18 cellular contexts compared by ENCODE assay signal in the genomic region with DNA sequence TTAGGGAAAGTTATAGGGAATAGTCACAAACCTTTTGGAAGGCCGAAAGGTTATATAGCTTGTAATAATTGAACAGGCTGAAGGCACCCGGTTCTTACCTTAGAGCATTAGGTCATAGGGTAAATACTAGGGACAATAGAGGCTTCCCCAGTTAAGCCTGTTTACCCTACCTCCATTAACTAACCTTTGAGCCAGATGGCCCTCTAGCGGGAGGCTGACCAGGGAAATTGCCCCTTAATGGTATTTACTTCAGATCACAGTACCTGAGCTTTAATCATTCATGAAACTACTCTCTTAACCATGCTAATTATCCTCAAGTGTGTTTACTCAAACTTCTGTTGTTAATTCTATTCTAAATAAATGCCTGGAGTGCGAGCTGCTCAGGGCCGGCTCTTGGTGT. TPM values are rescaled to one million over a fixed set of nuclear protein-coding genes. Genes with fewer than 3 reads are reported as not detected.
DNase-seq lines count a peak whose midpoint lies in the region; ATAC-seq and TF ChIP-seq lines count a peak whose summit lies in the region.
"Had no signal": no experiment of that assay in that cellular context is flagged by ENCODE, and none has a peak within 500 bp of the region (broad histone marks: within the 10 kb centered on the region; RNA-seq: fewer than 3 reads in every experiment).

No MANE protein-coding gene starts in this region.

- H3K27ac ChIP-seq in tibial artery, result no peak overlapping the region
- H3K27ac ChIP-seq: BLaER1, SK-N-MC had no signal

- intact Hi-C loops in activated T-helper 2 cell treated with anti-CD3 and anti-CD28 coated beads, Interferon-gamma antibody, Interleukin-2, Interleukin-4, amounts not matched to agents 10 μg/mL and 5 μg/mL and 100 μg/mL, durations not matched to agents 14 hours and 24 hours and 36 hours (cut with micrococcal nuclease), result no loop called here
- intact Hi-C loops in tibial artery (cut with DNase I; ENCODE audit: low total_unique reads), result no loop called here

- H3K27ac Mint-ChIP-seq in activated T-cell treated with anti-CD3 and anti-CD28 coated beads, Interleukin-2, amount 50 U/mL, for 72 hours, result peak overlapping the region; percentile 70
- H3K27ac Mint-ChIP-seq in activated T-helper 2 cell treated with anti-CD3 and anti-CD28 coated beads, Interferon-gamma antibody, Interleukin-2, Interleukin-4, amounts not matched to agents 10 μg/mL and 5 μg/mL and 100 μg/mL, durations not matched to agents 14 hours and 24 hours and 36 hours, result no peak overlapping the region
- H3K27ac Mint-ChIP-seq: CD8-positive, alpha-beta memory T cell had no signal

- no peak for DNase-seq in activated T-cell treated with anti-CD3 and anti-CD28 coated beads, Interleukin-2, amount 50 U/mL, for 72 hours
- DNase-seq in activated T-cell treated with anti-CD3 and anti-CD28 coated beads, Interleukin-2, amount 50 U/mL, for 1 hour, result no peak
- peak; percentile 98 for DNase-seq in NCI-H146 treated with DMSO at 0.1 percent for 48 hours (lab: John Stamatoyannopoulos, UW; ENCODE audit: unreplicated experiment)
- DNase-seq in NCI-H774 (lab: John Stamatoyannopoulos, UW), result peak; percentile 94
- DNase-seq in activated T-helper 2 cell treated with anti-CD3 and anti-CD28 coated beads, Interferon-gamma antibody, Interleukin-2, Interleukin-4, amounts not matched to agents 10 μg/mL and 5 μg/mL and 100 μg/mL, durations not matched to agents 14 hours and 24 hours and 36 hours (ENCODE audit: low spot score), result no peak
- DNase-seq in NCI-H446 treated with DMSO at 0.1 percent for 48 hours (lab: John Stamatoyannopoulos, UW), result no peak
- DNase-seq in tibial artery, result no peak
- DNase-seq: 8988T; CD8-positive, alpha-beta memory T cell; MM.1S; NCI-H1436 treated with DMSO at 0.1 percent for 48 hours; NCI-H2171 treated with DMSO at 0.1 percent for 48 hours; NCI-H510A; T-helper 1 cell had no signal

- no peak for ATAC-seq in activated T-cell treated with anti-CD3 and anti-CD28 coated beads, Interleukin-2, amount 50 U/mL, for 72 hours (replicated peaks in 1 of 2)
- ATAC-seq in HG02852 (IDR thresholded peaks at IDR 0.05; ENCODE audit: unreplicated experiment), result no peak
- ATAC-seq: GM12878 had no signal

- no peaks in the 10 kb centered on the region for H3K9me3 ChIP-seq in tibial artery

- peaks cover 2 to 4% of the 10 kb centered on the region in 2 donors for H3K9me3 Mint-ChIP-seq in activated T-cell treated with anti-CD3 and anti-CD28 coated beads, Interleukin-2, amount 50 U/mL, for 72 hours
- peaks cover 78% of the 10 kb centered on the region for H3K9me3 Mint-ChIP-seq in activated T-helper 2 cell treated with anti-CD3 and anti-CD28 coated beads, Interferon-gamma antibody, Interleukin-2, Interleukin-4, amounts not matched to agents 10 μg/mL and 5 μg/mL and 100 μg/mL, durations not matched to agents 14 hours and 24 hours and 36 hours

- no peak overlapping the region for H3K4me3 ChIP-seq in tibial artery
- H3K4me3 ChIP-seq: BLaER1, GM12878, SK-N-MC had no signal

- peaks cover 42 to 81% (median 78%) of the 10 kb centered on the region in 3 donors for H3K36me3 ChIP-seq in tibial artery

- H3K4me3 Mint-ChIP-seq in activated T-cell treated with anti-CD3 and anti-CD28 coated beads, Interleukin-2, amount 50 U/mL, for 72 hours, result no peak overlapping the region
- no peak overlapping the region for H3K4me3 Mint-ChIP-seq in activated T-helper 2 cell treated with anti-CD3 and anti-CD28 coated beads, Interferon-gamma antibody, Interleukin-2, Interleukin-4, amounts not matched to agents 10 μg/mL and 5 μg/mL and 100 μg/mL, durations not matched to agents 14 hours and 24 hours and 36 hours (ENCODE audit: low read depth)
- H3K4me3 Mint-ChIP-seq: CD8-positive, alpha-beta memory T cell had no signal

- H3K4me1 Mint-ChIP-seq in activated T-cell treated with anti-CD3 and anti-CD28 coated beads, Interleukin-2, amount 50 U/mL, for 72 hours (ENCODE audit: low read depth), result no peaks in the 10 kb centered on the region
- H3K4me1 Mint-ChIP-seq in activated T-helper 2 cell treated with anti-CD3 and anti-CD28 coated beads, Interferon-gamma antibody, Interleukin-2, Interleukin-4, amounts not matched to agents 10 μg/mL and 5 μg/mL and 100 μg/mL, durations not matched to agents 14 hours and 24 hours and 36 hours (ENCODE audit: low read depth), result peaks cover 2% of the 10 kb centered on the region

- no peaks in the 10 kb centered on the region for H3K27me3 ChIP-seq in tibial artery
- H3K27me3 ChIP-seq: BLaER1 had no signal

- no peaks in the 10 kb centered on the region for H3K27me3 Mint-ChIP-seq in activated T-cell treated with anti-CD3 and anti-CD28 coated beads, Interleukin-2, amount 50 U/mL, for 72 hours (ENCODE audit: low read depth)
- no peaks in the 10 kb centered on the region for H3K27me3 Mint-ChIP-seq in activated T-helper 2 cell treated with anti-CD3 and anti-CD28 coated beads, Interferon-gamma antibody, Interleukin-2, Interleukin-4, amounts not matched to agents 10 μg/mL and 5 μg/mL and 100 μg/mL, durations not matched to agents 14 hours and 24 hours and 36 hours (ENCODE audit: low read depth)
- H3K27me3 Mint-ChIP-seq: CD8-positive, alpha-beta memory T cell had no signal

- H3K36me3 Mint-ChIP-seq in activated T-cell treated with anti-CD3 and anti-CD28 coated beads, Interleukin-2, amount 50 U/mL, for 72 hours (ENCODE audit: insufficient read depth in 2 of 2), result peaks cover 31 to 69% of the 10 kb centered on the region in 2 donors
- H3K36me3 Mint-ChIP-seq in activated T-helper 2 cell treated with anti-CD3 and anti-CD28 coated beads, Interferon-gamma antibody, Interleukin-2, Interleukin-4, amounts not matched to agents 10 μg/mL and 5 μg/mL and 100 μg/mL, durations not matched to agents 14 hours and 24 hours and 36 hours (ENCODE audit: low read depth), result peaks cover 96% of the 10 kb centered on the region

- TF ChIP-seq CTCF in tibial artery (IDR thresholded peaks at IDR 0.05), result no peak

- no peaks in the 10 kb centered on the region for H3K4me1 ChIP-seq in tibial artery
- H3K4me1 ChIP-seq: BLaER1 had no signal

RNA-seq across cellular contexts. Expression of gene ZNF83, which starts 20.4 kb away (rescaled TPM):
- total RNA-seq in activated T-cell treated with anti-CD3 and anti-CD28 coated beads, Interleukin-2, amount 50 U/mL, for 72 hours, result 10 to 100 TPM; 47.4 to 52.8 TPM
- 23.1 and 24.1 TPM in 2 replicates for total RNA-seq in activated T-helper 2 cell treated with anti-CD3 and anti-CD28 coated beads, Interferon-gamma antibody, Interleukin-2, Interleukin-4, amounts not matched to agents 10 μg/mL and 5 μg/mL and 100 μg/mL, durations not matched to agents 14 hours and 24 hours and 36 hours

Comparison
In these comparisons a context has a peak if more than half of its experiments do, and no peak if none do; other contexts are left out.
1. DNase-seq: peak in NCI-H146 treated with DMSO at 0.1 percent for 48 hours (single experiment) and NCI-H774 (single experiment); none in activated T-cell treated with anti-CD3 and anti-CD28 coated beads, Interleukin-2, amount 50 U/mL, for 72 hours (0 of 2), activated T-cell treated with anti-CD3 and anti-CD28 coated beads, Interleukin-2, amount 50 U/mL, for 1 hour (single experiment), activated T-helper 2 cell treated with anti-CD3 and anti-CD28 coated beads, Interferon-gamma antibody, Interleukin-2, Interleukin-4, amounts not matched to agents 10 μg/mL and 5 μg/mL and 100 μg/mL, durations not matched to agents 14 hours and 24 hours and 36 hours (single experiment), NCI-H446 treated with DMSO at 0.1 percent for 48 hours (single experiment) and tibial artery (0 of 2).